8 cellular contexts compared by ENCODE assay signal in genomic region chr6:57316581-57317059, GRCh38. TPM values are rescaled to one million over a fixed set of nuclear protein-coding genes. Genes with fewer than 3 reads are reported as not detected.
DNase-seq lines count a peak whose midpoint lies in the region; ATAC-seq and TF ChIP-seq lines count a peak whose summit lies in the region.

No MANE protein-coding gene starts in this region.

- H3K27me3 ChIP-seq in IMR-90 (ENCODE audit: control insufficient read depth, insufficient read depth, low read length) (no peaks in the 10 kb centered on the region), PC-9 (ENCODE audit: insufficient read depth, low read depth) (no peaks in the 10 kb centered on the region), fibroblast of lung (ENCODE audit: control insufficient read depth, insufficient read depth, low read length) (no peaks in the 10 kb centered on the region)

- H2BK5ac ChIP-seq in IMR-90 (ENCODE audit: low read depth, low read length, poor library complexity, severe bottlenecking) = peak overlapping the region; percentile 87

- peak overlapping the region; percentile 73; the same call in 1 of the 3 replicates for H2BK15ac ChIP-seq in IMR-90 (ENCODE audit: low read depth, low read length)

- H3K23ac ChIP-seq in IMR-90 (ENCODE audit: low read depth, low read length) = peak overlapping the region; percentile 94

- ATAC-seq in GM21528 (IDR thresholded peaks at IDR 0.05; ENCODE audit: low FRiP score, unreplicated experiment) (peak; percentile 94), IMR-90 (ENCODE audit: low read depth) (peak; percentile 69)
- ATAC-seq in naive thymus-derived CD8-positive, alpha-beta T cell = peak; percentile 88

- peaks cover 14% of the 10 kb centered on the region for H3K4me1 ChIP-seq in IMR-90 (ENCODE audit: control insufficient read depth, insufficient read depth, low read length)
- peaks cover 22% of the 10 kb centered on the region for H3K4me1 ChIP-seq in PC-9 (replicated peaks; ENCODE audit: insufficient read depth)
- H3K4me1 ChIP-seq in fibroblast of lung (ENCODE audit: control insufficient read depth, extremely low read depth, insufficient read depth, low read length) = peaks cover 17% of the 10 kb centered on the region

- H4K20me1 ChIP-seq in IMR-90 (ENCODE audit: insufficient read depth, low read length) (no peaks in the 10 kb centered on the region), PC-9 (ENCODE audit: insufficient read depth) (no peaks in the 10 kb centered on the region), fibroblast of lung (ENCODE audit: control insufficient read depth, extremely low read depth, insufficient read depth, low read length) (no peaks in the 10 kb centered on the region)

- H3K4me2 ChIP-seq in IMR-90 (ENCODE audit: low read depth, low read length) (peak overlapping the region; percentile 96), PC-9 (peak overlapping the region; percentile 86), fibroblast of lung (ENCODE audit: extremely low read depth, insufficient read depth, low read length) (peak overlapping the region; percentile 96)

- H3K9ac ChIP-seq in IMR-90 (ENCODE audit: low read depth, low read length) (peak overlapping the region; percentile 84), fibroblast of lung (ENCODE audit: insufficient read depth, low read length) (peak overlapping the region; percentile 61)

- WGBS in IMR-90 (ENCODE audit: extremely low coverage in 2 of 2, insufficient read length in 1 of 2), 2 experiments = 0% methylated on average over 5 of the region's 26 CpGs; no CpG with 5 or more reads in 1 of the 2 experiments

- peak; percentile 98 for TF ChIP-seq RAD21 in IMR-90 (IDR thresholded peaks at IDR 0.05; ENCODE audit: low read length)

- H2BK120ac ChIP-seq in IMR-90 (ENCODE audit: low read depth, low read length) = peak overlapping the region; percentile 89

- H3K79me1 ChIP-seq in IMR-90 (ENCODE audit: low read depth in 1 of 2, low read length in 2 of 2) = peaks cover 23 to 36% of the 10 kb centered on the region in 2 experiments

- H3K27me3 Mint-ChIP-seq in naive thymus-derived CD8-positive, alpha-beta T cell = peaks cover 0 to 3% (median 0%) of the 10 kb centered on the region in 5 donors

- peaks cover 27 to 39% (median 31%) of the 10 kb centered on the region in 4 donors for H3K4me1 Mint-ChIP-seq in naive thymus-derived CD8-positive, alpha-beta T cell

- peaks cover 0 to 28% (median 9%) of the 10 kb centered on the region in 3 donors for H3K36me3 Mint-ChIP-seq in naive thymus-derived CD8-positive, alpha-beta T cell

- peak overlapping the region; percentile 98 for H3K14ac ChIP-seq in IMR-90 (replicated peaks; ENCODE audit: low read depth, low read length)

- H3F3A ChIP-seq in PC-9 (ENCODE audit: insufficient read depth, low read depth) = peaks cover 13% of the 10 kb centered on the region; the same call in 1 of the 2 replicates

- H3K4me3 Mint-ChIP-seq in naive thymus-derived CD8-positive, alpha-beta T cell = peak overlapping the region; percentile 92 to 99 (median 98)

- peak overlapping the region; percentile 76 for H3K18ac ChIP-seq in IMR-90 (ENCODE audit: low read depth, low read length)

- TF ChIP-seq POLR2A in IMR-90 (IDR thresholded peaks at IDR 0.05; ENCODE audit: low read depth, low read length) = peak; percentile 63; the same call in 1 of the 2 replicates

- H4K5ac ChIP-seq in IMR-90 (ENCODE audit: low read depth, low read length) = peak overlapping the region; percentile 76

- H3K9me3 ChIP-seq in IMR-90 (ENCODE audit: control insufficient read depth, insufficient read depth, low read length) (no peaks in the 10 kb centered on the region), PC-9 (ENCODE audit: insufficient read depth, low read depth) (no peaks in the 10 kb centered on the region), fibroblast of lung (ENCODE audit: control insufficient read depth, insufficient read depth, low read depth, low read length) (no peaks in the 10 kb centered on the region)

- peak overlapping the region; percentile 20 for H2AK9ac ChIP-seq in IMR-90 (replicated peaks; ENCODE audit: low read depth, low read length, poor library complexity)

- TF ChIP-seq CTCF in IMR-90 (conservative IDR thresholded peaks at IDR 0.05; ENCODE audit: low read depth, low read length) (peak; percentile 94), PC-9 (conservative IDR thresholded peaks at IDR 0.05) (peak; percentile 92), fibroblast of lung (conservative IDR thresholded peaks at IDR 0.05 in 1 of 2, IDR thresholded peaks at IDR 0.05 in 1 of 2; ENCODE audit: low read depth in 1 of 2, low read length in 2 of 2) (peak; percentile 77 to 81)

- dilution Hi-C loops in IMR-90 (cut with HindIII; ENCODE audit: low sequenced_read_pairs, unreplicated experiment) = no loop called here

- H3K27ac ChIP-seq in IMR-90 (ENCODE audit: insufficient read depth, low read length) (peak overlapping the region; percentile 80), PC-9 (no peak overlapping the region), fibroblast of lung (ENCODE audit: insufficient read depth, low read length) (peak overlapping the region; percentile 71)

- H4K91ac ChIP-seq in IMR-90 (ENCODE audit: insufficient read depth, low read depth, low read length) = peak overlapping the region; percentile 79

- no peaks in the 10 kb centered on the region for H3K9me2 ChIP-seq in PC-9 (ENCODE audit: insufficient read depth)

- H3K36me3 ChIP-seq in IMR-90 (ENCODE audit: control insufficient read depth, insufficient read depth, low read length) (peaks cover 6% of the 10 kb centered on the region), PC-9 (ENCODE audit: low read depth) (no peaks in the 10 kb centered on the region), fibroblast of lung (ENCODE audit: control insufficient read depth, insufficient read depth, low read length) (peaks cover 2% of the 10 kb centered on the region)

- peak overlapping the region; percentile 42 to 82 for H4K8ac ChIP-seq in IMR-90 (ENCODE audit: low read depth in 2 of 2, low read length in 2 of 2)

- H3K4ac ChIP-seq in IMR-90 (ENCODE audit: low read depth, low read length) = peak overlapping the region; percentile 92

- peak overlapping the region; percentile 75 for H2BK20ac ChIP-seq in IMR-90 (ENCODE audit: low read depth, low read length)

- BruUV-seq in IMR-90 (replicated peaks; lab: Mats Ljungman, UMichigan) (no TSS peak), PC-9 (replicated peaks; lab: Mats Ljungman, UMichigan) (no TSS peak)

- H3K27ac Mint-ChIP-seq in naive thymus-derived CD8-positive, alpha-beta T cell = peak overlapping the region; percentile 86 to 98 (median 96)

- H2AK5ac ChIP-seq in IMR-90 (ENCODE audit: low read depth, low read length) = peak overlapping the region; percentile 25; the same call in 1 of the 2 replicates

- in situ Hi-C loops in IMR-90 (cut with MboI; ENCODE audit: low sequenced_read_pairs) = loop anchor here (5.0 to 25.0 kb wide), 5 partner anchors 49 to 979 kb away; partner anchors contain the start of gene DST

- H3K9me3 Mint-ChIP-seq in naive thymus-derived CD8-positive, alpha-beta T cell = no peaks in the 10 kb centered on the region

- intact Hi-C loops in IMR-90 (cut with micrococcal nuclease) (loop anchor here (1.0 to 5.0 kb wide), 9 partner anchors 48 to 464 kb away; partner anchors contain the start of genes BAG2 and BEND6), PC-9 (cut with micrococcal nuclease; ENCODE audit: unreplicated experiment) (loop anchor here (1.0 to 10.0 kb wide), 9 partner anchors 48 to 958 kb away; partner anchors contain the start of genes BEND6 and RAB23)

- H2AFZ ChIP-seq in IMR-90 (replicated peaks; ENCODE audit: low read length, poor library complexity) (peak overlapping the region; percentile 91), PC-9 (peak overlapping the region; percentile 93), fibroblast of lung (ENCODE audit: low read length) (peak overlapping the region; percentile 70)

- peak overlapping the region; percentile 76 for H3K56ac ChIP-seq in IMR-90 (ENCODE audit: extremely low read depth, insufficient read depth, low read length)

- H3K79me2 ChIP-seq in PC-9 (ENCODE audit: low read depth) (peaks cover 20% of the 10 kb centered on the region), fibroblast of lung (ENCODE audit: control insufficient read depth, insufficient read depth, low read length) (peaks cover 36% of the 10 kb centered on the region)

- CTCF ChIA-PET in IMR-90 (lab: Yijun Ruan, JAX) = interaction anchor here (0.6 to 1.9 kb wide), 13 partner anchors 11 to 414 kb away, joined by 3 to 7 read pairs (median 3); partner anchors contain the start of genes BEND6 and ZNF451
- CTCF ChIA-PET in PC-9 (lab: Charles Lee) = interaction anchor here (0.7 to 2.1 kb wide), 7 partner anchors 28 to 456 kb away, joined by 3 to 11 read pairs (median 3); partner anchors contain the start of gene BEND6

- POLR2A ChIA-PET in IMR-90 (lab: Charles Lee; ENCODE audit: unreplicated experiment) = no interaction called here
- POLR2A ChIA-PET in PC-9 (lab: Charles Lee; ENCODE audit: unreplicated experiment) = interaction anchor here (0.6 to 0.7 kb wide), 2 partner anchors 31 to 76 kb away, joined by 3 read pairs; no protein-coding TSS in a partner anchor
- POLR2A ChIA-PET in naive thymus-derived CD8-positive, alpha-beta T cell (lab: Charles Lee) = interaction anchor here (0.9 to 1.2 kb wide), 4 partner anchors 144 to 414 kb away, joined by 3 to 4 read pairs (median 3); partner anchors contain the start of gene BAG2

- DNase-seq in DMS53 (lab: John Stamatoyannopoulos, UW) (peak; percentile 96), IMR-90 (peak; percentile 92), PC-9 (peak; percentile 84 to 85), fibroblast of lung (ENCODE audit: low read depth in 2 of 2) (peak; percentile 89 to 93)
- DNase-seq in activated T-cell treated with anti-CD3 and anti-CD28 coated beads, Interleukin-2, amount 50 U/mL, for 48 hours = peak; percentile 87
- peak; percentile 60 to 88 (median 82) for DNase-seq in naive thymus-derived CD8-positive, alpha-beta T cell
- peak; percentile 67 to 88 (median 78) for DNase-seq in stimulated activated naive CD4-positive, alpha-beta T cell (lab: John Stamatoyannopoulos, UW)

- peak overlapping the region; percentile 90 for H3K4me3 ChIP-seq in IMR-90 (ENCODE audit: insufficient read depth, low read depth, low read length)
- H3K4me3 ChIP-seq in PC-9 = peak overlapping the region; percentile 90
- peak overlapping the region; percentile 74 to 98 (median 93) for H3K4me3 ChIP-seq in fibroblast of lung (replicated peaks in 1 of 4; ENCODE audit: control extremely low read depth in 1 of 4, insufficient read depth in 1 of 4, low read depth in 3 of 4, low read length in 4 of 4)

- peaks cover 5% of the 10 kb centered on the region for H3K9me1 ChIP-seq in IMR-90 (ENCODE audit: insufficient read depth, low read length)

RNA-seq across cellular contexts. Expression of gene PRIM2, which starts 0.8 kb away (rescaled TPM):
- 37.5 and 50.5 TPM in 2 replicates for total RNA-seq in IMR-90 (2012; rRNA removed)
- 7.7 and 11.8 TPM in 2 replicates for polyA plus RNA-seq in IMR-90 (2012; rRNA removed)
- 2.1 and 3.4 TPM in 2 replicates for polyA plus RNA-seq in IMR-90 (2012; cell fraction: cytosol; rRNA removed)
- polyA plus RNA-seq in IMR-90 (2012; cell fraction: nucleus; rRNA removed; ENCODE audit: low replicate concordance) = 0.87 and 7.2 TPM in 2 replicates
- 26.5 and 33.3 TPM in 2 replicates for total RNA-seq in PC-9 (2021)
- total RNA-seq in fibroblast of lung = 35.2 and 59.9 TPM in 2 replicates
- polyA plus RNA-seq in fibroblast of lung = 28.0 and 51.5 TPM in 2 replicates
- polyA plus RNA-seq in fibroblast of lung (2012) = 16.3 and 36.7 TPM in 2 replicates
- polyA minus RNA-seq in fibroblast of lung (ENCODE audit: low replicate concordance) = 4.2 and 30.7 TPM in 2 replicates
- 10 to 100 TPM; 11.6 to 15.1 TPM for total RNA-seq in naive thymus-derived CD8-positive, alpha-beta T cell
- polyA plus RNA-seq in naive thymus-derived CD8-positive, alpha-beta T cell = 1 to 10 TPM; 8.1 to 9.9 (median 8.4) TPM
